Comparison of ENCODE assay signal across 9 cellular contexts in genomic region chr19:44741841-44742352, GRCh38. TPM values are rescaled to one million over a fixed set of nuclear protein-coding genes. Genes with fewer than 3 reads are reported as not detected.
DNase-seq lines count a peak whose midpoint lies in the region; ATAC-seq lines count a peak whose summit lies in the region.
"Had no signal": no experiment of that assay in that cellular context is flagged by ENCODE, and none has a peak within 500 bp of the region (broad histone marks: within the 10 kb centered on the region; RNA-seq: fewer than 3 reads in every experiment).

No MANE protein-coding gene starts in this region.

- H3K9me3 Mint-ChIP-seq in activated T-cell treated with anti-CD3 and anti-CD28 coated beads, Interleukin-2, amount 50 U/mL, for 4 hours: no peaks in the 10 kb centered on the region

- intact Hi-C loops in sciatic nerve (cut with DNase I): no loop called here

- no peaks in the 10 kb centered on the region for H3K36me3 Mint-ChIP-seq in activated T-cell treated with anti-CD3 and anti-CD28 coated beads, Interleukin-2, amount 50 U/mL, for 4 hours (ENCODE audit: insufficient read depth)
- H3K36me3 Mint-ChIP-seq: activated naive CD8-positive, alpha-beta T cell had no signal

- H3K4me3 Mint-ChIP-seq in activated T-cell treated with anti-CD3 and anti-CD28 coated beads, Interleukin-2, amount 50 U/mL, for 4 hours: no peak overlapping the region
- H3K4me3 Mint-ChIP-seq: activated naive CD8-positive, alpha-beta T cell had no signal

- peak; percentile 51 for ATAC-seq in activated T-cell treated with anti-CD3 and anti-CD28 coated beads, Interleukin-2, amount 50 U/mL, for 4 hours
- ATAC-seq in sciatic nerve: peak; percentile 97
- ATAC-seq in HG03565 (IDR thresholded peaks at IDR 0.05; ENCODE audit: unreplicated experiment): no peak

- H3K4me1 Mint-ChIP-seq in activated T-cell treated with anti-CD3 and anti-CD28 coated beads, Interleukin-2, amount 50 U/mL, for 4 hours (ENCODE audit: low read depth): peaks cover 20% of the 10 kb centered on the region

- DNase-seq in activated T-cell treated with anti-CD3 and anti-CD28 coated beads, Interleukin-2, amount 50 U/mL, for 4 hours: no peak
- no peak for DNase-seq in activated T-cell treated with anti-CD3 and anti-CD28 coated beads, Interleukin-2, amount 50 U/mL, for 1 hour
- DNase-seq in NCI-H69 (lab: John Stamatoyannopoulos, UW) (peak; percentile 91), astrocyte of the hippocampus (ENCODE audit: low read depth, low spot score) (peak; percentile 99), hypothalamus (lab: John Stamatoyannopoulos, UW) (peak in 50 of 51 donors; percentile 17 to 96 (median 77)), sciatic nerve (ENCODE audit: low spot score) (peak; percentile 98)
- DNase-seq in activated CD8-positive, alpha-beta memory T cell treated with anti-CD3 and anti-CD28 coated beads for 24 hours: no peak

- no peaks in the 10 kb centered on the region for H3K27me3 Mint-ChIP-seq in activated T-cell treated with anti-CD3 and anti-CD28 coated beads, Interleukin-2, amount 50 U/mL, for 4 hours (ENCODE audit: low read depth)
- H3K27me3 Mint-ChIP-seq: activated naive CD8-positive, alpha-beta T cell had no signal

RNA-seq across cellular contexts. Expression of gene BCL3, which starts 6.6 kb away (rescaled TPM):
- 10 to 100 TPM; 27.9 to 35.3 (median 34.6) TPM for total RNA-seq in activated T-cell treated with anti-CD3 and anti-CD28 coated beads, Interleukin-2, amount 50 U/mL, for 4 hours
- 117 TPM for total RNA-seq in sciatic nerve

RNA-seq across cellular contexts. Expression of gene CBLC, which starts 35.8 kb away (rescaled TPM):
- under 1 TPM in 1 of 3 donors, not detected in 2; 0.23 TPM for total RNA-seq in activated T-cell treated with anti-CD3 and anti-CD28 coated beads, Interleukin-2, amount 50 U/mL, for 4 hours
- total RNA-seq in sciatic nerve: not detected

RNA-seq across cellular contexts. Expression of gene CEACAM16, which starts 42.9 kb away (rescaled TPM):
- total RNA-seq in activated T-cell treated with anti-CD3 and anti-CD28 coated beads, Interleukin-2, amount 50 U/mL, for 4 hours: not detected
- total RNA-seq in sciatic nerve: not detected

Comparison
In these comparisons a context has a peak if more than half of its experiments do, and no peak if none do; other contexts are left out.
1. DNase-seq: peak in NCI-H69 (single experiment), astrocyte of the hippocampus (single experiment), hypothalamus (50 of 51) and sciatic nerve (single experiment); none in activated T-cell treated with anti-CD3 and anti-CD28 coated beads, Interleukin-2, amount 50 U/mL, for 4 hours (single experiment), activated T-cell treated with anti-CD3 and anti-CD28 coated beads, Interleukin-2, amount 50 U/mL, for 1 hour (single experiment) and activated CD8-positive, alpha-beta memory T cell treated with anti-CD3 and anti-CD28 coated beads for 24 hours (single experiment).